Comparison of ENCODE assay signal across 1 cellular context in genomic region chr7:94561841-94562514, GRCh38.
TF ChIP-seq lines count a peak whose summit lies in the region.

No MANE protein-coding gene starts in this region.

TF ChIP-seq in HepG2, 621 proteins besides CTCF, POLR2A, EP300 and RAD21 (continued from another document and continues in another):
- peak; percentile 98; the same call in 1 of the 2 replicates for TF ChIP-seq HOMEZ (CRISPR knock-in tag; IDR thresholded peaks at IDR 0.05; ENCODE audit: low read depth)
- TF ChIP-seq MBD4 (IDR thresholded peaks at IDR 0.05; ENCODE audit: borderline replicate concordance, low read length), result peak; percentile 85; the same call in 1 of the 2 replicates
- TF ChIP-seq HDAC2 (CRISPR knock-in tag; IDR thresholded peaks at IDR 0.05), result peak; percentile 93
- 0 out of 2 replicates have a peak, but pooled peaks have one; percentile 17 for TF ChIP-seq MAX (IDR thresholded peaks at IDR 0.05)
- no peak for TF ChIP-seq REL (CRISPR knock-in tag; conservative IDR thresholded peaks at IDR 0.05)
- TF ChIP-seq TSC22D2 (CRISPR knock-in tag; IDR thresholded peaks at IDR 0.05; ENCODE audit: borderline replicate concordance), result no peak; the same call in 1 of the 2 replicates
- 0 out of 2 replicates have a peak, but pooled peaks have one; percentile 39 for TF ChIP-seq SALL2 (CRISPR knock-in tag; IDR thresholded peaks at IDR 0.05)
- TF ChIP-seq ZFP90 (CRISPR knock-in tag; IDR thresholded peaks at IDR 0.05; ENCODE audit: borderline replicate concordance), result 0 out of 2 replicates have a peak, but pooled peaks have one; percentile 54
- TF ChIP-seq NR2F2 (IDR thresholded peaks at IDR 0.05; ENCODE audit: borderline replicate concordance, low read depth), result peak; percentile 96
- peak; percentile 80; the same call in 1 of the 2 replicates for TF ChIP-seq SIX1 (CRISPR knock-in tag; IDR thresholded peaks at IDR 0.05; ENCODE audit: borderline replicate concordance)
- no peak for TF ChIP-seq GMEB1 (CRISPR knock-in tag; IDR thresholded peaks at IDR 0.05; ENCODE audit: borderline replicate concordance)
- TF ChIP-seq ZNF792 (CRISPR knock-in tag; IDR thresholded peaks at IDR 0.05), result peak; percentile 92
- TF ChIP-seq PRDM4 (CRISPR knock-in tag; IDR thresholded peaks at IDR 0.05; ENCODE audit: borderline replicate concordance), result no peak
- peak in 1 of 2 experiments; percentile 94; a peak in 2 of 4 replicates for TF ChIP-seq ATF4 (CRISPR knock-in tag; IDR thresholded peaks at IDR 0.05)
- peak; percentile 84 for TF ChIP-seq ZNF12 (CRISPR knock-in tag; IDR thresholded peaks at IDR 0.05)
- peak; percentile 74 for TF ChIP-seq ZNF205 (CRISPR knock-in tag; IDR thresholded peaks at IDR 0.05)
- no peak for TF ChIP-seq ZNF235 (CRISPR knock-in tag; IDR thresholded peaks at IDR 0.05; ENCODE audit: borderline replicate concordance)
- peak; percentile 98 for TF ChIP-seq GATAD2A (CRISPR knock-in tag; IDR thresholded peaks at IDR 0.05)
- TF ChIP-seq YY1 (IDR thresholded peaks at IDR 0.05; ENCODE audit: insufficient read depth, insufficient replicate concordance, low read depth, low read length), result no peak
- no peak for TF ChIP-seq ZNF790 (CRISPR knock-in tag; IDR thresholded peaks at IDR 0.05; ENCODE audit: borderline replicate concordance)
- TF ChIP-seq HMGXB3 (CRISPR knock-in tag; IDR thresholded peaks at IDR 0.05; ENCODE audit: borderline replicate concordance), result peak; percentile 81; the same call in 1 of the 2 replicates
- no peak for TF ChIP-seq TOPORS (CRISPR knock-in tag; IDR thresholded peaks at IDR 0.05)
- TF ChIP-seq ZSCAN25 (CRISPR knock-in tag; IDR thresholded peaks at IDR 0.05), result 0 out of 2 replicates have a peak, but pooled peaks have one; percentile 34
- no peak; the same call in 1 of the 2 replicates for TF ChIP-seq NR2C2 (CRISPR knock-in tag; IDR thresholded peaks at IDR 0.05; ENCODE audit: borderline replicate concordance)
- TF ChIP-seq ZKSCAN5 (CRISPR knock-in tag; IDR thresholded peaks at IDR 0.05), result no peak
- TF ChIP-seq ZNF44 (CRISPR knock-in tag; IDR thresholded peaks at IDR 0.05), result 0 out of 2 replicates have a peak, but pooled peaks have one; percentile 27
- TF ChIP-seq RARA (CRISPR knock-in tag; IDR thresholded peaks at IDR 0.05), result peak; percentile 89
- peak; percentile 94 for TF ChIP-seq SMAD3 (CRISPR knock-in tag; IDR thresholded peaks at IDR 0.05)
- TF ChIP-seq ZFP1 (CRISPR knock-in tag; IDR thresholded peaks at IDR 0.05), result peak; percentile 94
- peak; percentile 41; the same call in 1 of the 2 replicates for TF ChIP-seq RFXAP (CRISPR knock-in tag; IDR thresholded peaks at IDR 0.05; ENCODE audit: borderline replicate concordance)
- TF ChIP-seq ZNF124 (CRISPR knock-in tag; IDR thresholded peaks at IDR 0.05), result 0 out of 2 replicates have a peak, but pooled peaks have one; percentile 25
- TF ChIP-seq FOXP4 (CRISPR knock-in tag; IDR thresholded peaks at IDR 0.05), result peak; percentile 97
- TF ChIP-seq FOXA1 (IDR thresholded peaks at IDR 0.05), result peak; percentile 59; the same call in 1 of the 2 replicates
- TF ChIP-seq FOXA1 (CRISPR knock-in tag; IDR thresholded peaks at IDR 0.05), result peak; percentile 90
- TF ChIP-seq REST (IDR thresholded peaks at IDR 0.05; ENCODE audit: borderline replicate concordance in 1 of 2, low read depth in 1 of 2, low read length in 2 of 2), result 0 out of 4 replicates have a peak, but pooled peaks of 1 of the 2 experiments have one; percentile 42
- TF ChIP-seq ZNF580 (CRISPR knock-in tag; IDR thresholded peaks at IDR 0.05; ENCODE audit: borderline replicate concordance, low read depth), result 0 out of 2 replicates have a peak, but pooled peaks have one; percentile 44
- no peak for TF ChIP-seq ZNF574 (CRISPR knock-in tag; IDR thresholded peaks at IDR 0.05)
